ENCODE assay signal across 11 cellular contexts in genomic region chr1:13756557-13757315, GRCh38. TPM values are rescaled to one million over a fixed set of nuclear protein-coding genes. Genes with fewer than 3 reads are reported as not detected.
DNase-seq lines count a peak whose midpoint lies in the region; ATAC-seq, FAIRE-seq and TF ChIP-seq lines count a peak whose summit lies in the region.
"Had no signal": no experiment of that assay in that cellular context is flagged by ENCODE, and none has a peak within 500 bp of the region (broad histone marks: within the 10 kb centered on the region; RNA-seq: fewer than 3 reads in every experiment).

No MANE protein-coding gene starts in this region.

- no peak for TF ChIP-seq CTCF in body of pancreas (IDR thresholded peaks at IDR 0.05)
- no peak for TF ChIP-seq CTCF in neutrophil (IDR thresholded peaks at IDR 0.05)
- TF ChIP-seq CTCF in colonic mucosa (IDR thresholded peaks at IDR 0.05) = no peak
- TF ChIP-seq CTCF in uterus (IDR thresholded peaks at IDR 0.05) = no peak

- POLR2A ChIA-PET in CD8-positive, alpha-beta memory T cell (lab: Charles Lee) = interaction anchor here (0.6 to 1.3 kb wide), 4 partner anchors 7 to 94 kb away, joined by 3 to 11 read pairs (median 6); no protein-coding TSS in a partner anchor

- no peak overlapping the region for H3K27ac ChIP-seq in CD8-positive, alpha-beta memory T cell (ENCODE audit: low read depth, low read length)
- peak overlapping the region in 3 of 4 donors; percentile 17 to 32 (median 28) for H3K27ac ChIP-seq in body of pancreas
- peak overlapping the region; percentile 9 for H3K27ac ChIP-seq in neutrophil
- H3K27ac ChIP-seq in colonic mucosa = no peak overlapping the region
- H3K27ac ChIP-seq in uterus = no peak overlapping the region

- peak overlapping the region in 6 of 7 donors; percentile 20 to 62 (median 47) for H3K4me3 Mint-ChIP-seq in CD8-positive, alpha-beta memory T cell

- H3K9me3 ChIP-seq in CD8-positive, alpha-beta memory T cell (ENCODE audit: low read length) = no peaks in the 10 kb centered on the region
- H3K9me3 ChIP-seq in body of pancreas = no peaks in the 10 kb centered on the region
- H3K9me3 ChIP-seq in neutrophil = no peaks in the 10 kb centered on the region
- no peaks in the 10 kb centered on the region for H3K9me3 ChIP-seq in colonic mucosa
- no peaks in the 10 kb centered on the region for H3K9me3 ChIP-seq in uterus
- H3K9me3 ChIP-seq: stomach had no signal

- FAIRE-seq in HTR-8/SVneo (lab: Jason Lieb, UNC) = peak; percentile 23

- peaks cover 90% of the 10 kb centered on the region for H3K4me1 ChIP-seq in CD8-positive, alpha-beta memory T cell (ENCODE audit: insufficient read depth, low read length)
- H3K4me1 ChIP-seq in body of pancreas (peaks cover 77% of the 10 kb centered on the region), neutrophil (ENCODE audit: control insufficient read depth in 1 of 2, insufficient read depth in 1 of 2, low read depth in 1 of 2, low read length in 1 of 2) (peaks cover 31 to 53% of the 10 kb centered on the region in 2 experiments), colonic mucosa (no peaks in the 10 kb centered on the region), uterus (peaks cover 0 to 8% of the 10 kb centered on the region in 2 donors)

- no peaks in the 10 kb centered on the region for H3K27me3 Mint-ChIP-seq in CD8-positive, alpha-beta memory T cell

- H3K4me1 Mint-ChIP-seq in CD8-positive, alpha-beta memory T cell = peaks cover 85 to 96% (median 92%) of the 10 kb centered on the region in 3 donors

- no peaks in the 10 kb centered on the region for H3K36me3 ChIP-seq in CD8-positive, alpha-beta memory T cell (ENCODE audit: insufficient read depth, low read length)
- H3K36me3 ChIP-seq in body of pancreas (replicated peaks in 1 of 2; ENCODE audit: insufficient read depth in 1 of 2, low read depth in 2 of 2) (no peaks in the 10 kb centered on the region), neutrophil (peaks cover 5% of the 10 kb centered on the region), colonic mucosa (no peaks in the 10 kb centered on the region), uterus (no peaks in the 10 kb centered on the region)

- TF ChIP-seq POLR2A in body of pancreas (IDR thresholded peaks at IDR 0.05) (no peak), uterus (IDR thresholded peaks at IDR 0.05) (no peak)

- CTCF ChIA-PET in CD8-positive, alpha-beta memory T cell (lab: Charles Lee) = interaction anchor here (0.6 to 1.3 kb wide), 4 partner anchors 14 to 91 kb away, joined by 3 read pairs; no protein-coding TSS in a partner anchor

- peaks cover 0 to 54% (median 8%) of the 10 kb centered on the region in 3 donors for H3K36me3 Mint-ChIP-seq in CD8-positive, alpha-beta memory T cell

- H3K27ac Mint-ChIP-seq in CD8-positive, alpha-beta memory T cell = peak overlapping the region in 4 of 8 donors; percentile 25 to 78 (median 28)

- ATAC-seq in body of pancreas (no peak), GM21360 (IDR thresholded peaks at IDR 0.05; ENCODE audit: unreplicated experiment) (no peak)

- no peaks in the 10 kb centered on the region for H3K9me3 Mint-ChIP-seq in CD8-positive, alpha-beta memory T cell
- H3K9me3 Mint-ChIP-seq: activated naive CD4-positive, alpha-beta T cell treated with anti-CD3 and anti-CD28 coated beads, Interleukin-2, amount 50 U/mL, for 72 hours had no signal

- intact Hi-C loops in body of pancreas (cut with DNase I) (no loop called here), colonic mucosa (cut with DNase I) (no loop called here), uterus (cut with DNase I; ENCODE audit: low total_unique reads) (no loop called here)

- H3K9ac ChIP-seq in colonic mucosa (ENCODE audit: low read depth in 2 of 2, low read length in 2 of 2) = no peak overlapping the region

- 57 to 63% methylated on average over 4 of the region's 4 CpGs for WGBS in body of pancreas, 2 donors

- H3K27me3 ChIP-seq in CD8-positive, alpha-beta memory T cell (ENCODE audit: insufficient read depth, low read length, poor library complexity, severe bottlenecking) = no peaks in the 10 kb centered on the region
- no peaks in the 10 kb centered on the region for H3K27me3 ChIP-seq in body of pancreas
- no peaks in the 10 kb centered on the region for H3K27me3 ChIP-seq in neutrophil
- H3K27me3 ChIP-seq in colonic mucosa = no peaks in the 10 kb centered on the region
- H3K27me3 ChIP-seq in uterus = no peaks in the 10 kb centered on the region
- H3K27me3 ChIP-seq: stomach had no signal

- no peak for DNase-seq in CD8-positive, alpha-beta memory T cell
- no peak for DNase-seq in HTR-8/SVneo (ENCODE audit: insufficient read length, low spot score)
- DNase-seq in body of pancreas = no peak
- no peak for DNase-seq in colonic mucosa
- no peak for DNase-seq in uterus
- DNase-seq: DMS153; stimulated activated CD4-positive, alpha-beta T cell treated with anti-CD3 and anti-CD28 coated beads, Interleukin-1b, Interleukin-23, amount 100 ng/mL, for 48 hours; stomach had no signal

- H3K4me3 ChIP-seq in CD8-positive, alpha-beta memory T cell (ENCODE audit: low read length) = no peak overlapping the region
- H3K4me3 ChIP-seq in body of pancreas (no peak overlapping the region), neutrophil (ENCODE audit: low read depth in 1 of 2, low read length in 1 of 2) (no peak overlapping the region), colonic mucosa (no peak overlapping the region), uterus (no peak overlapping the region)
- H3K4me3 ChIP-seq: stomach had no signal

RNA-seq across cellular contexts. Expression of gene PRDM2, which starts 56.7 kb away (rescaled TPM):
- 10 to 100 TPM; 67.9 to 70.1 TPM for total RNA-seq in CD8-positive, alpha-beta memory T cell
- 24.4 TPM for polyA plus RNA-seq in CD8-positive, alpha-beta memory T cell
- total RNA-seq in body of pancreas (10 to 100 TPM; 21.4 to 21.8 TPM), colonic mucosa (10 to 100 TPM; 29.3 to 30.0 TPM), uterus (10 to 100 TPM; 13.1 to 72.8 (median 37.0) TPM)

Comparison
In these comparisons a context has a peak if more than half of its experiments do, and no peak if none do; other contexts are left out.
1. H3K27ac ChIP-seq: peak in body of pancreas (3 of 4) and neutrophil (single experiment); none in CD8-positive, alpha-beta memory T cell (single experiment), colonic mucosa (single experiment) and uterus (0 of 2).